1 cellular context compared by ENCODE assay signal in the genomic region with DNA sequence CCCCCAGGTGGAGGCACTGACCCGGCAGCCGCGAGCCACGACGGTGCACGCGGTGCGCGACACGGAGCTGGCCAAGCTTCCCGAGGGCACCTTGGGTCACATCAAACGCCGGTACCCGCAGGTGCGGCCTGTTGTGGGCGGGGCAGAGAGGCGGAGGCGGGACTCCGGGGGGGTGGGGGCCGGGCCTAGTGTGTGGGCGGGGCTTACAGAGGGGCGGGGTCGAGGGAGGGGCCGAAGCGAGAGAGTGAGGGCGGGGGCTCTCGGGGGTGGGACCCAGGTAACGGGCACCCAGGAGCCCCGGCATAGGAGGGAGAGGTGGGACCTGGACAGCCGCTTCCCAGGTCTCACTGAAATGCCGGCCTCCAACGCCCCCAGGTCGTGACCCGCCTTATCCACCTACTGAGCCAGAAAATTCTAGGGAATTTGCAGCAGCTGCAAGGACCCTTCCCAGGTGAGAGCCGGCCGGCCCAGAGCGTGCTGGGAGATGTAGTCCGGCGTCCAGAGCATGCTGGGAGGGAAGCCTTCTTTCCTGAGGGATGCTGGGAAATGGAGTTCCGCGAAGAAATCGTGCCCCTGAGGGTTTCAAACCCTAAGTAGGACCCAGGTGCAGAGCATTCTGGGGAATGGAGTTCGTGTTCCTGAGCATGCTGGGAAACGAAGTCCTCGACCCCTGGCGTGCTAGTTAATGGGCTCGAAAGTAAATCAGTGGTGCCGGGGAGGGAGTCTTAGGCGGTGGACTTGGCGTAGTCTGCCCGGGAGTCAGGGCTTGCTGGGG.
TF ChIP-seq lines count a peak whose summit lies in the region.

No MANE protein-coding gene starts in this region.

TF ChIP-seq in endothelial cell of umbilical vein, 7 proteins besides CTCF, POLR2A, EP300 and RAD21:
- no peak for TF ChIP-seq JUN (IDR thresholded peaks at IDR 0.05; ENCODE audit: borderline replicate concordance, insufficient read depth, insufficient read length, low read depth)
- TF ChIP-seq, protein P1, sequence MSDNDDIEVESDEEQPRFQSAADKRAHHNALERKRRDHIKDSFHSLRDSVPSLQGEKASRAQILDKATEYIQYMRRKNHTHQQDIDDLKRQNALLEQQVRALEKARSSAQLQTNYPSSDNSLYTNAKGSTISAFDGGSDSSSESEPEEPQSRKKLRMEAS (IDR thresholded peaks at IDR 0.05; ENCODE audit: insufficient read depth, insufficient read length), result no peak
- TF ChIP-seq EZH2 (IDR thresholded peaks at IDR 0.05; ENCODE audit: borderline replicate concordance, low read depth, low read length, severe bottlenecking), result no peak
- no peak for TF ChIP-seq FOS (IDR thresholded peaks at IDR 0.05; ENCODE audit: borderline replicate concordance, insufficient read depth, low read length)
- no peak for TF ChIP-seq MYC (IDR thresholded peaks at IDR 0.05; ENCODE audit: low read depth, low read length)
- no peak for TF ChIP-seq POLR2AphosphoS5 (IDR thresholded peaks at IDR 0.05; ENCODE audit: insufficient read depth, low read depth, low read length)
- no peak for TF ChIP-seq GATA2 (IDR thresholded peaks at IDR 0.05; ENCODE audit: insufficient read depth, insufficient read length, low read depth, low read length)
